ENCODE assay signal across 25 cellular contexts in genomic region chr13:45447050-45447661, GRCh38. TPM values are rescaled to one million over a fixed set of nuclear protein-coding genes. Genes with fewer than 3 reads are reported as not detected.
DNase-seq lines count a peak whose midpoint lies in the region; ATAC-seq and TF ChIP-seq lines count a peak whose summit lies in the region.
"Had no signal": no experiment of that assay in that cellular context is flagged by ENCODE, and none has a peak within 500 bp of the region (broad histone marks: within the 10 kb centered on the region; RNA-seq: fewer than 3 reads in every experiment).

No MANE protein-coding gene starts in this region.

- H3K27ac ChIP-seq in hepatocyte: no peak overlapping the region
- H3K27ac ChIP-seq in CD4-positive, alpha-beta T cell (ENCODE audit: low read depth, low read length): no peak overlapping the region
- H3K27ac ChIP-seq: BLaER1 treated with 17β-estradiol and CSF1 and Interleukin-3, amounts not matched to agents 10 nM and 100 nM; RWPE1; tibial artery had no signal

- intact Hi-C loops in CD4-positive, alpha-beta T cell (cut with DNase I, micrococcal nuclease): no loop called here

- no peak for TF ChIP-seq CTCF in hepatocyte (IDR thresholded peaks at IDR 0.05; ENCODE audit: poor library complexity)
- no peak for TF ChIP-seq CTCF in osteocyte (IDR thresholded peaks at IDR 0.05)
- no peak for TF ChIP-seq CTCF in CD4-positive, alpha-beta T cell (IDR thresholded peaks at IDR 0.05)

- POLR2A ChIA-PET in CD4-positive, alpha-beta T cell (lab: Charles Lee): no interaction called here
- POLR2A ChIA-PET in activated CD4-positive, alpha-beta memory T cell treated with anti-CD3 and anti-CD28 coated beads, Interleukin-2, amount 10 ng/mL, durations not matched to agents 7 days and 5 days (lab: Charles Lee): no interaction called here

- H3K4me1 Mint-ChIP-seq in osteocyte (ENCODE audit: unreplicated experiment): peaks cover 16% of the 10 kb centered on the region
- peaks cover under 1% of the 10 kb centered on the region for H3K4me1 Mint-ChIP-seq in CD4-positive, alpha-beta T cell (ENCODE audit: low read depth)
- H3K4me1 Mint-ChIP-seq in activated CD4-positive, alpha-beta memory T cell treated with anti-CD3 and anti-CD28 coated beads, Interleukin-2, amount 10 ng/mL, durations not matched to agents 7 days and 5 days: peaks cover 3% of the 10 kb centered on the region
- H3K4me1 Mint-ChIP-seq: activated naive CD8-positive, alpha-beta T cell treated with anti-CD3 and anti-CD28 coated beads, Interleukin-2, amount 10 ng/mL, durations not matched to agents 7 days and 5 days; IgD-negative memory B cell had no signal

- no peaks in the 10 kb centered on the region for H3K27me3 ChIP-seq in hepatocyte
- no peaks in the 10 kb centered on the region for H3K27me3 ChIP-seq in CD4-positive, alpha-beta T cell (ENCODE audit: control insufficient read depth, insufficient read depth, low read length)
- H3K27me3 ChIP-seq: BLaER1 treated with 17β-estradiol and CSF1 and Interleukin-3, amounts not matched to agents 10 nM and 100 nM; tibial artery had no signal

- H3K4me3 Mint-ChIP-seq in osteocyte (ENCODE audit: unreplicated experiment): no peak overlapping the region
- H3K4me3 Mint-ChIP-seq in CD4-positive, alpha-beta T cell: no peak overlapping the region
- no peak overlapping the region for H3K4me3 Mint-ChIP-seq in activated CD4-positive, alpha-beta memory T cell treated with anti-CD3 and anti-CD28 coated beads, Interleukin-2, amount 10 ng/mL, durations not matched to agents 7 days and 5 days
- H3K4me3 Mint-ChIP-seq: activated CD8-positive, alpha-beta T cell treated with anti-CD3 and anti-CD28 coated beads for 36 hours; activated naive CD8-positive, alpha-beta T cell treated with anti-CD3 and anti-CD28 coated beads, Interleukin-2, amount 10 ng/mL, durations not matched to agents 7 days and 5 days; IgD-negative memory B cell; naive thymus-derived CD8-positive, alpha-beta T cell had no signal

- H3K4me2 ChIP-seq in hepatocyte: peak overlapping the region; percentile 41
- H3K4me2 ChIP-seq: BLaER1 treated with 17β-estradiol and CSF1 and Interleukin-3, amounts not matched to agents 10 nM and 100 nM had no signal

- DNase-seq in COLO668 (lab: John Stamatoyannopoulos, UW; ENCODE audit: unreplicated experiment) (peak; percentile 39), LoVo (ENCODE audit: low spot score) (peak; percentile 12), hepatocyte (ENCODE audit: low spot score) (no peak), osteocyte (ENCODE audit: extremely low spot score, unreplicated experiment) (peak; percentile 63), activated gamma-delta T cell (lab: John Stamatoyannopoulos, UW) (no peak)
- DNase-seq in CD4-positive, alpha-beta T cell: no peak
- no peak for DNase-seq in activated CD4-positive, alpha-beta memory T cell treated with anti-CD3 and anti-CD28 coated beads, Interleukin-2, amount 10 ng/mL, durations not matched to agents 7 days and 5 days
- DNase-seq: activated CD4-positive, alpha-beta T cell treated with anti-CD3 and anti-CD28 coated beads for 1 hour; activated CD8-positive, alpha-beta T cell treated with anti-CD3 and anti-CD28 coated beads for 36 hours; activated naive CD8-positive, alpha-beta T cell treated with anti-CD3 and anti-CD28 coated beads, Interleukin-2, amount 10 ng/mL, durations not matched to agents 7 days and 5 days; activated T-cell treated with anti-CD3 and anti-CD28 coated beads for 4 hours; central memory CD4-positive, alpha-beta T cell; GOT3; hypothalamus; midbrain; naive thymus-derived CD8-positive, alpha-beta T cell; NCI-H1417; NCI-H2081 treated with DMSO at 0.1 percent for 48 hours; NCI-H446 treated with DMSO at 0.1 percent for 48 hours; occipital lobe; tibial artery had no signal

- H3K9me2 ChIP-seq in hepatocyte (replicated peaks; ENCODE audit: insufficient read depth): no peaks in the 10 kb centered on the region

- no peak for ATAC-seq in CD4-positive, alpha-beta T cell (ENCODE audit: poor library complexity)
- ATAC-seq in HG03354 (IDR thresholded peaks at IDR 0.05; ENCODE audit: poor library complexity, severe bottlenecking, unreplicated experiment): no peak
- ATAC-seq: activated CD8-positive, alpha-beta T cell treated with anti-CD3 and anti-CD28 coated beads for 36 hours; naive thymus-derived CD8-positive, alpha-beta T cell had no signal

- H2AFZ ChIP-seq in hepatocyte: no peak overlapping the region

- no peaks in the 10 kb centered on the region for H3K9me3 ChIP-seq in hepatocyte (ENCODE audit: low read depth)
- no peaks in the 10 kb centered on the region for H3K9me3 ChIP-seq in CD4-positive, alpha-beta T cell (ENCODE audit: control insufficient read depth, low read length)
- H3K9me3 ChIP-seq: BLaER1 treated with 17β-estradiol and CSF1 and Interleukin-3, amounts not matched to agents 10 nM and 100 nM; tibial artery had no signal

- no peak overlapping the region for H3K4me3 ChIP-seq in hepatocyte
- H3K4me3 ChIP-seq: BLaER1 treated with 17β-estradiol and CSF1 and Interleukin-3, amounts not matched to agents 10 nM and 100 nM; tibial artery had no signal

- H3K9me3 Mint-ChIP-seq in osteocyte (ENCODE audit: unreplicated experiment): no peaks in the 10 kb centered on the region
- no peaks in the 10 kb centered on the region for H3K9me3 Mint-ChIP-seq in CD4-positive, alpha-beta T cell
- H3K9me3 Mint-ChIP-seq in activated CD4-positive, alpha-beta memory T cell treated with anti-CD3 and anti-CD28 coated beads, Interleukin-2, amount 10 ng/mL, durations not matched to agents 7 days and 5 days: no peaks in the 10 kb centered on the region
- H3K9me3 Mint-ChIP-seq: activated CD8-positive, alpha-beta T cell treated with anti-CD3 and anti-CD28 coated beads for 36 hours; activated naive CD8-positive, alpha-beta T cell treated with anti-CD3 and anti-CD28 coated beads, Interleukin-2, amount 10 ng/mL, durations not matched to agents 7 days and 5 days; naive thymus-derived CD8-positive, alpha-beta T cell had no signal

- WGBS in hepatocyte (ENCODE audit: low lambda C conversion rate, missing lambda C conversion rate): 62% methylated on average over 9 of the region's 9 CpGs

- CTCF ChIA-PET in CD4-positive, alpha-beta T cell (lab: Charles Lee): no interaction called here
- CTCF ChIA-PET in activated CD4-positive, alpha-beta memory T cell treated with anti-CD3 and anti-CD28 coated beads, Interleukin-2, amount 10 ng/mL, durations not matched to agents 7 days and 5 days (lab: Charles Lee): no interaction called here

- H3K4me1 ChIP-seq in hepatocyte (ENCODE audit: insufficient read depth): peaks cover 11% of the 10 kb centered on the region
- H3K4me1 ChIP-seq: tibial artery had no signal

- no peak overlapping the region for H3K27ac Mint-ChIP-seq in osteocyte (ENCODE audit: unreplicated experiment)
- H3K27ac Mint-ChIP-seq in CD4-positive, alpha-beta T cell: no peak overlapping the region
- H3K27ac Mint-ChIP-seq in activated CD4-positive, alpha-beta memory T cell treated with anti-CD3 and anti-CD28 coated beads, Interleukin-2, amount 10 ng/mL, durations not matched to agents 7 days and 5 days: no peak overlapping the region
- H3K27ac Mint-ChIP-seq: activated CD8-positive, alpha-beta T cell treated with anti-CD3 and anti-CD28 coated beads for 36 hours; activated naive CD8-positive, alpha-beta T cell treated with anti-CD3 and anti-CD28 coated beads, Interleukin-2, amount 10 ng/mL, durations not matched to agents 7 days and 5 days; IgD-negative memory B cell; naive thymus-derived CD8-positive, alpha-beta T cell had no signal

- no peaks in the 10 kb centered on the region for H3K36me3 ChIP-seq in hepatocyte (replicated peaks; ENCODE audit: insufficient read depth, low read depth)
- H3K36me3 ChIP-seq: BLaER1 treated with 17β-estradiol and CSF1 and Interleukin-3, amounts not matched to agents 10 nM and 100 nM; tibial artery had no signal

- no peaks in the 10 kb centered on the region for H4K20me1 ChIP-seq in hepatocyte (ENCODE audit: insufficient read depth, poor library complexity, severe bottlenecking)
- H4K20me1 ChIP-seq: BLaER1 treated with 17β-estradiol and CSF1 and Interleukin-3, amounts not matched to agents 10 nM and 100 nM had no signal

- H3K79me2 ChIP-seq in hepatocyte: no peaks in the 10 kb centered on the region

- no peaks in the 10 kb centered on the region for H3K36me3 Mint-ChIP-seq in osteocyte (ENCODE audit: unreplicated experiment)
- H3K36me3 Mint-ChIP-seq in CD4-positive, alpha-beta T cell (ENCODE audit: low read depth): no peaks in the 10 kb centered on the region
- no peaks in the 10 kb centered on the region for H3K36me3 Mint-ChIP-seq in activated CD4-positive, alpha-beta memory T cell treated with anti-CD3 and anti-CD28 coated beads, Interleukin-2, amount 10 ng/mL, durations not matched to agents 7 days and 5 days (ENCODE audit: low read depth)
- H3K36me3 Mint-ChIP-seq: activated naive CD8-positive, alpha-beta T cell treated with anti-CD3 and anti-CD28 coated beads, Interleukin-2, amount 10 ng/mL, durations not matched to agents 7 days and 5 days; naive thymus-derived CD8-positive, alpha-beta T cell had no signal

- H3K27me3 Mint-ChIP-seq in osteocyte (ENCODE audit: unreplicated experiment): peaks cover 2% of the 10 kb centered on the region
- H3K27me3 Mint-ChIP-seq in CD4-positive, alpha-beta T cell: no peaks in the 10 kb centered on the region
- peaks cover 16% of the 10 kb centered on the region for H3K27me3 Mint-ChIP-seq in activated CD4-positive, alpha-beta memory T cell treated with anti-CD3 and anti-CD28 coated beads, Interleukin-2, amount 10 ng/mL, durations not matched to agents 7 days and 5 days
- H3K27me3 Mint-ChIP-seq: activated CD8-positive, alpha-beta T cell treated with anti-CD3 and anti-CD28 coated beads for 36 hours had no signal

RNA-seq across cellular contexts. Expression of gene COG3, which starts 17.6 kb away (rescaled TPM):
- 31.7 and 36.1 TPM in 2 replicates for total RNA-seq in hepatocyte
- polyA plus RNA-seq in hepatocyte: 19.9 and 27.3 TPM in 2 replicates
- total RNA-seq in osteocyte: 27.4 and 31.0 TPM in 2 replicates
- 10 to 100 TPM; 52.8 to 57.0 TPM for total RNA-seq in CD4-positive, alpha-beta T cell
- 10 to 100 TPM; 24.6 to 26.5 TPM for total RNA-seq in activated CD4-positive, alpha-beta memory T cell treated with anti-CD3 and anti-CD28 coated beads, Interleukin-2, amount 10 ng/mL, durations not matched to agents 7 days and 5 days

RNA-seq across cellular contexts. Expression of gene SLC25A30, which starts 29.0 kb away (rescaled TPM):
- total RNA-seq in hepatocyte (13.3 and 15.7 TPM in 2 replicates), osteocyte (8.9 and 12.0 TPM in 2 replicates)
- polyA plus RNA-seq in hepatocyte: 2.8 and 4.3 TPM in 2 replicates
- total RNA-seq in CD4-positive, alpha-beta T cell: 10 to 100 TPM; 23.2 to 28.6 TPM
- total RNA-seq in activated CD4-positive, alpha-beta memory T cell treated with anti-CD3 and anti-CD28 coated beads, Interleukin-2, amount 10 ng/mL, durations not matched to agents 7 days and 5 days: 10 to 100 TPM; 17.5 to 17.6 TPM

Comparison
In these comparisons a context has a peak if more than half of its experiments do, and no peak if none do; other contexts are left out.
1. DNase-seq: peak in COLO668 (single experiment), LoVo (single experiment) and osteocyte (single experiment); none in hepatocyte (single experiment), CD4-positive, alpha-beta T cell (0 of 10), activated CD4-positive, alpha-beta memory T cell treated with anti-CD3 and anti-CD28 coated beads, Interleukin-2, amount 10 ng/mL, durations not matched to agents 7 days and 5 days (single experiment) and activated gamma-delta T cell (single experiment).